In genomic region chr17:8894673-8895578, GRCh38 we compare ENCODE assay signal across 8 cellular contexts. TPM values are rescaled to one million over a fixed set of nuclear protein-coding genes. Genes with fewer than 3 reads are reported as not detected.
DNase-seq lines count a peak whose midpoint lies in the region; ATAC-seq and TF ChIP-seq lines count a peak whose summit lies in the region.

No MANE protein-coding gene starts in this region.

- POLR2A ChIA-PET in Panc1 (lab: Charles Lee) = no interaction called here

- intact Hi-C loops in Panc1 (cut with micrococcal nuclease; ENCODE audit: unreplicated experiment) = no loop called here

- no peaks in the 10 kb centered on the region for H3K4me1 ChIP-seq in Panc1 (ENCODE audit: control insufficient read depth, insufficient read depth, low read length)

- no peak overlapping the region for H3K4me3 ChIP-seq in Panc1 (ENCODE audit: low read depth in 2 of 2, low read length in 2 of 2)

- no peak overlapping the region for H3K27ac Mint-ChIP-seq in osteocyte (ENCODE audit: unreplicated experiment)

- peak; percentile 79 for DNase-seq in ELF-1 (ENCODE audit: low read depth, low spot score)
- peak; percentile 38 for DNase-seq in HK-2 (ENCODE audit: unreplicated experiment)
- no peak for DNase-seq in Panc1 (ENCODE audit: low read depth, low spot score)
- peak; percentile 50 for DNase-seq in activated naive CD4-positive, alpha-beta T cell treated with anti-CD3 and anti-CD28 coated beads, Interleukin-2, amount 50 U/mL, for 16 hours
- peak; percentile 34 for DNase-seq in glomerular endothelial cell (ENCODE audit: extremely low read depth, low read depth, low spot score)
- no peak for DNase-seq in osteocyte (ENCODE audit: extremely low spot score, unreplicated experiment)

- H3K36me3 Mint-ChIP-seq in osteocyte (ENCODE audit: unreplicated experiment) = no peaks in the 10 kb centered on the region

- no TSS peak for BruUV-seq in Panc1 (replicated peaks; lab: Mats Ljungman, UMichigan)

- peaks cover 2% of the 10 kb centered on the region; the same call in 1 of the 2 replicates for H3K27me3 ChIP-seq in Panc1 (ENCODE audit: control insufficient read depth, insufficient read depth, low read length)

- H3K27me3 Mint-ChIP-seq in osteocyte (ENCODE audit: unreplicated experiment) = peaks cover 27% of the 10 kb centered on the region

- in situ Hi-C loops in Panc1 (cut with HindIII; ENCODE audit: low pct_unique_long_range_greater_than_20kb, low sequenced_read_pairs) = no loop called here

- ATAC-seq in Panc1 (peak; percentile 93), HG03457 (IDR thresholded peaks at IDR 0.05; ENCODE audit: unreplicated experiment) (no peak), HG03095 (IDR thresholded peaks at IDR 0.05; ENCODE audit: unreplicated experiment) (no peak)

- H3K27ac ChIP-seq in Panc1 (ENCODE audit: low read length) = no peak overlapping the region

- TF ChIP-seq CTCF in Panc1 (IDR thresholded peaks at IDR 0.05) (peak; percentile 84), osteocyte (IDR thresholded peaks at IDR 0.05) (peak; percentile 90)

- no peaks in the 10 kb centered on the region for H3K9me3 ChIP-seq in Panc1 (ENCODE audit: control insufficient read depth, insufficient read depth, low read depth, low read length)

- CTCF ChIA-PET in Panc1 (lab: Charles Lee) = interaction anchor here (0.6 to 1.0 kb wide), 3 partner anchors 89 to 1044 kb away, joined by 3 to 5 read pairs (median 3); no protein-coding TSS in a partner anchor

- H3K4me3 Mint-ChIP-seq in osteocyte (ENCODE audit: unreplicated experiment) = no peak overlapping the region

- no peaks in the 10 kb centered on the region for H3K36me3 ChIP-seq in Panc1 (ENCODE audit: control insufficient read depth, insufficient read depth, low read length)

- peaks cover 2% of the 10 kb centered on the region for H3K4me1 Mint-ChIP-seq in osteocyte (ENCODE audit: unreplicated experiment)

- no peaks in the 10 kb centered on the region for H3K9me3 Mint-ChIP-seq in osteocyte (ENCODE audit: unreplicated experiment)

RNA-seq across cellular contexts. Expression of gene PIK3R6, which starts 27.5 kb away (rescaled TPM):
- not detected for total RNA-seq in Panc1 (2021; ENCODE audit: unreplicated experiment)
- not detected for polyA plus RNA-seq in Panc1 (2012; ENCODE audit: insufficient read length)
- 0.10 and 1.2 TPM in 2 replicates for total RNA-seq in glomerular endothelial cell
- not detected in 2 replicates for total RNA-seq in osteocyte

Comparison
In these comparisons a context has a peak if more than half of its experiments do, and no peak if none do; other contexts are left out.
1. DNase-seq: peak in ELF-1 (single experiment), HK-2 (single experiment), activated naive CD4-positive, alpha-beta T cell treated with anti-CD3 and anti-CD28 coated beads, Interleukin-2, amount 50 U/mL, for 16 hours (single experiment) and glomerular endothelial cell (single experiment); none in Panc1 (single experiment) and osteocyte (single experiment).